In the genomic region with DNA sequence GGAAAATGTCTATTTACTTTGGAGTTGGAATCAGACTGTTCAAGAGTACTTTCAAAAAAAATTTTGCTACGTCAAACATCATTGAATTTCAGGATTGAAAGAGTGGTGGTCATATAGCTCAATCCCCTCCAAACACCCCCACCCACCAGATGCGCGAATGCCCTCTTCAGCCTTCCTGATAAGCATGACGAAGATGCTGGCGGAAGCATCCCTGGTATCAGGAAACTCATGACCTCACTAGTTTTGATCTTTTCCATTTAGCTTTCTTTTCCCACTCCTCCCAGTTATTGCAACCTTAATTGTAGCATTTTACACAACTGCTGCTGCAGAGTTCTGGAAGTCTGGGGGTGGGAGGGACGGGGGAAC, we compare ENCODE assay signal across 9 cellular contexts.
DNase-seq lines count a peak whose midpoint lies in the region; ATAC-seq and TF ChIP-seq lines count a peak whose summit lies in the region.
"Had no signal": no experiment of that assay in that cellular context is flagged by ENCODE, and none has a peak within 500 bp of the region (broad histone marks: within the 10 kb centered on the region; RNA-seq: fewer than 3 reads in every experiment).

No MANE protein-coding gene starts in this region.

- POLR2A ChIA-PET in A673 (lab: Charles Lee; ENCODE audit: low non-redundant PET): interaction anchor here (0.5 kb wide), 1 partner anchor 16 kb away, joined by 5 read pairs; no protein-coding TSS in a partner anchor

- peaks cover 3% of the 10 kb centered on the region for H3K36me3 Mint-ChIP-seq in stimulated activated naive CD8-positive, alpha-beta T cell treated with anti-CD3 and anti-CD28 coated beads, Interleukin-15, Interleukin-2, amounts not matched to agents 100 ng/mL and 50 ng/mL, for 24 hours (ENCODE audit: low read depth)

- peak overlapping the region; percentile 70 for H3K4me3 Mint-ChIP-seq in stimulated activated naive CD8-positive, alpha-beta T cell treated with anti-CD3 and anti-CD28 coated beads, Interleukin-15, Interleukin-2, amounts not matched to agents 100 ng/mL and 50 ng/mL, for 24 hours
- H3K4me3 Mint-ChIP-seq: activated naive CD4-positive, alpha-beta T cell treated with anti-CD3 and anti-CD28 coated beads, Interleukin-2, amount 50 U/mL, for 24 hours had no signal

- H3K4me3 ChIP-seq in esophagus squamous epithelium (peak overlapping the region; percentile 32 to 73 (median 48)), neuron (ENCODE audit: low read length) (peak overlapping the region; percentile 51), A673 (ENCODE audit: low read depth, low read length, poor library complexity, severe bottlenecking) (no peak overlapping the region)

- CTCF ChIA-PET in A673 (lab: Charles Lee): no interaction called here

- H3K36me3 ChIP-seq in esophagus squamous epithelium (no peaks in the 10 kb centered on the region), neuron (ENCODE audit: insufficient read depth, low read length) (no peaks in the 10 kb centered on the region), A673 (ENCODE audit: insufficient read depth, low read length, poor library complexity, severe bottlenecking) (no peaks in the 10 kb centered on the region)

- peaks cover 48% of the 10 kb centered on the region for H3K27me3 Mint-ChIP-seq in stimulated activated naive CD8-positive, alpha-beta T cell treated with anti-CD3 and anti-CD28 coated beads, Interleukin-15, Interleukin-2, amounts not matched to agents 100 ng/mL and 50 ng/mL, for 24 hours

- H3K27ac ChIP-seq in esophagus squamous epithelium (peak overlapping the region; percentile 56 to 83 (median 71)), A673 (ENCODE audit: low read depth, low read length, poor library complexity, severe bottlenecking) (no peak overlapping the region)

- 37 to 54% methylated on average over 5 to 6 of the region's 6 CpGs for WGBS in esophagus squamous epithelium, 2 donors

- H3K27me3 ChIP-seq in esophagus squamous epithelium (peaks cover 0 to 46% (median 3%) of the 10 kb centered on the region in 4 donors), neuron (ENCODE audit: insufficient read depth, low read length) (peaks cover 45% of the 10 kb centered on the region), A673 (replicated peaks; ENCODE audit: insufficient read depth, low read depth, low read length, poor library complexity) (peaks cover 59% of the 10 kb centered on the region)

- H3K4me1 ChIP-seq in esophagus squamous epithelium (peaks cover 0 to 11% (median 8%) of the 10 kb centered on the region in 3 donors), neuron (ENCODE audit: insufficient read depth, low read length) (peaks cover 8% of the 10 kb centered on the region), A673 (ENCODE audit: insufficient read depth, low read length, poor library complexity, severe bottlenecking) (no peaks in the 10 kb centered on the region)

- peaks cover 5% of the 10 kb centered on the region for H3K9me3 Mint-ChIP-seq in stimulated activated naive CD8-positive, alpha-beta T cell treated with anti-CD3 and anti-CD28 coated beads, Interleukin-15, Interleukin-2, amounts not matched to agents 100 ng/mL and 50 ng/mL, for 24 hours
- H3K9me3 Mint-ChIP-seq: activated naive CD4-positive, alpha-beta T cell treated with anti-CD3 and anti-CD28 coated beads, Interleukin-2, amount 50 U/mL, for 24 hours had no signal

- BruUV-seq in A673 (replicated peaks; lab: Mats Ljungman, UMichigan): no TSS peak

- H3K27ac Mint-ChIP-seq in stimulated activated naive CD8-positive, alpha-beta T cell treated with anti-CD3 and anti-CD28 coated beads, Interleukin-15, Interleukin-2, amounts not matched to agents 100 ng/mL and 50 ng/mL, for 24 hours: no peak overlapping the region
- H3K27ac Mint-ChIP-seq: activated naive CD4-positive, alpha-beta T cell treated with anti-CD3 and anti-CD28 coated beads, Interleukin-2, amount 50 U/mL, for 24 hours had no signal

- no peak for TF ChIP-seq POLR2A in esophagus squamous epithelium (IDR thresholded peaks at IDR 0.05)

- no peak for ATAC-seq in stimulated activated naive CD8-positive, alpha-beta T cell treated with anti-CD3 and anti-CD28 coated beads, Interleukin-15, Interleukin-2, amounts not matched to agents 100 U/mL and 50 U/mL, for 24 hours

- H2AFZ ChIP-seq in neuron (ENCODE audit: low read depth, low read length): peak overlapping the region; percentile 92

- TF ChIP-seq CTCF in esophagus squamous epithelium (IDR thresholded peaks at IDR 0.05) (no peak), A673 (conservative IDR thresholded peaks at IDR 0.05; ENCODE audit: low read depth, low read length) (no peak)

- peaks cover 8% of the 10 kb centered on the region for H3K4me1 Mint-ChIP-seq in stimulated activated naive CD8-positive, alpha-beta T cell treated with anti-CD3 and anti-CD28 coated beads, Interleukin-15, Interleukin-2, amounts not matched to agents 100 ng/mL and 50 ng/mL, for 24 hours (ENCODE audit: low read depth)

- intact Hi-C loops in esophagus squamous epithelium (cut with DNase I): no loop called here
- intact Hi-C loops in A673 (cut with micrococcal nuclease; ENCODE audit: unreplicated experiment): no loop called here

- DNase-seq in stimulated activated naive CD8-positive, alpha-beta T cell treated with anti-CD3 and anti-CD28 coated beads, Interleukin-15, Interleukin-2, amounts not matched to agents 100 U/mL and 50 U/mL, for 24 hours: no peak
- DNase-seq in esophagus squamous epithelium (lab: John Stamatoyannopoulos, UW) (no peak), SHP77 (lab: John Stamatoyannopoulos, UW) (no peak), A673 (ENCODE audit: low spot score) (no peak)
- no peak for DNase-seq in central memory CD4-positive, alpha-beta T cell
- DNase-seq in effector CD4-positive, alpha-beta T cell: no peak

- H3K9me3 ChIP-seq in esophagus squamous epithelium (no peaks in the 10 kb centered on the region), neuron (ENCODE audit: low read length) (peaks cover 3% of the 10 kb centered on the region), A673 (ENCODE audit: low read depth, low read length, poor library complexity, severe bottlenecking) (no peaks in the 10 kb centered on the region)
